10 cellular contexts compared by ENCODE assay signal in the genomic region with DNA sequence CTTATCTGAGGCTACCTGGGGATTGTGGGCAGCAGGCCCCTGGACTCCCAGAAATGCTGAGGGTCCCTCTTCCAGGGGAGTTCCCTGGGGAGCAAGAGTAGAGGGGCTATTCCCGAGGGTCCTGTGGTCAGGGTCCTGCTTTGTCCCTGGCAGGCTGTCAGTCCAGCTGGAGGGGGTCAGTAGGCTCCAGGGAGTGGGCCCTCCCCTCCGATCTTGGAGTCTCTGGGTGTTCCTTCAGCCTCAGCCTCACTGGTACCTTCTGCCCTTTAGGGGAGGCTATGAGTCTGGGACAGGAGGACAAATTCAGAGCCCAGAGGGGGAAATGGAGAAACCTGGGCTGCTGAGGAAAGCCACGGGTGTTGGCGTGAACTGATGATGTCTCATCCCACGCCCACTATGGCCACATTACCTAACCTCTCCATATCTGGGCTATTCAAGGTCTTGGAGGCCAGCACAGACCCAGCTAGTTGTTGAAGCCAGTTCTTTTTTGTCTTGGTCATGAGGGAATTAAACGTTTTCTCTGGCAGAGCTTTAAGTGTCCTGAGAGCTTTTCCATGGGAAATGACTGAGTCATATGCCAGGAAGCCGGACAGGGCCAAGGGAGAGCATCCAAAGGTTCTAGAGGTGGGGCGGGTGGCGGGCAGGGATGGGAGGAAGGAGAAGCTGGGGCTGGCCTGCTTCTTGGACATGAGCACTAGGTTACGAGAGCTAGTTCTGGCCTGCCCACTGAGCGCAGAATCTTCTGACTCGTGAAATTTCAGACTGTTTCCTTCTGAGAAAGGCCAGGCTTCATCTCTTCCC. TPM values are rescaled to one million over a fixed set of nuclear protein-coding genes. Genes with fewer than 3 reads are reported as not detected.
DNase-seq lines count a peak whose midpoint lies in the region; ATAC-seq and TF ChIP-seq lines count a peak whose summit lies in the region.
"Had no signal": no experiment of that assay in that cellular context is flagged by ENCODE, and none has a peak within 500 bp of the region (broad histone marks: within the 10 kb centered on the region; RNA-seq: fewer than 3 reads in every experiment).

No MANE protein-coding gene starts in this region.

- no peaks in the 10 kb centered on the region for H3K9me3 ChIP-seq in mesenchymal stem cell (ENCODE audit: control insufficient read depth, low read length)
- H3K9me3 ChIP-seq: BLaER1 had no signal

- POLR2A ChIA-PET in activated CD4-positive, alpha-beta T cell treated with anti-CD3 and anti-CD28 coated beads for 36 hours (lab: Charles Lee) = no interaction called here

- WGBS in mesenchymal stem cell = 62% methylated on average over 9 of the region's 12 CpGs

- H3K27me3 Mint-ChIP-seq in activated naive CD4-positive, alpha-beta T cell treated with anti-CD3 and anti-CD28 coated beads, Interleukin-2, amount 10 ng/mL, durations not matched to agents 7 days and 5 days = no peaks in the 10 kb centered on the region
- H3K27me3 Mint-ChIP-seq in activated CD4-positive, alpha-beta T cell treated with anti-CD3 and anti-CD28 coated beads for 36 hours = no peaks in the 10 kb centered on the region

- H2BK12ac ChIP-seq in mesenchymal stem cell (ENCODE audit: low read length in 2 of 2) = peak overlapping the region in 1 of 2 experiments; percentile 26

- H3K4me2 ChIP-seq in mesenchymal stem cell (ENCODE audit: low read length, poor library complexity, severe bottlenecking) = no peak overlapping the region
- H3K4me2 ChIP-seq: BLaER1 had no signal

- no peak overlapping the region for H2BK15ac ChIP-seq in mesenchymal stem cell (ENCODE audit: low read depth, poor library complexity, severe bottlenecking)

- CTCF ChIA-PET in activated naive CD4-positive, alpha-beta T cell treated with anti-CD3 and anti-CD28 coated beads, Interleukin-2, amount 10 ng/mL, durations not matched to agents 7 days and 5 days (lab: Charles Lee) = interaction anchor here (1.2 kb wide), 1 partner anchor 39 kb away, joined by 3 read pairs; no protein-coding TSS in a partner anchor
- CTCF ChIA-PET in activated CD4-positive, alpha-beta T cell treated with anti-CD3 and anti-CD28 coated beads for 36 hours (lab: Charles Lee) = interaction anchor here (0.7 to 1.7 kb wide), 3 partner anchors 40 to 528 kb away, joined by 3 to 9 read pairs (median 4); a partner anchor contains a TSS

- H3K27ac ChIP-seq in dorsolateral prefrontal cortex (peak overlapping the region in 53 of 59 donors; percentile 8 to 90 (median 66)), mesenchymal stem cell (ENCODE audit: low read length, poor library complexity, severe bottlenecking) (no peak overlapping the region)
- H3K27ac ChIP-seq: BLaER1 had no signal

- H3K18ac ChIP-seq in mesenchymal stem cell (ENCODE audit: low read depth in 1 of 2, low read length in 2 of 2) = peak overlapping the region in 1 of 2 experiments; percentile 56

- H3K4ac ChIP-seq in mesenchymal stem cell (ENCODE audit: low read depth in 1 of 2, low read length in 2 of 2) = no peak overlapping the region

- H3K14ac ChIP-seq in mesenchymal stem cell (ENCODE audit: low read length in 2 of 2) = no peak overlapping the region

- H3K79me1 ChIP-seq in mesenchymal stem cell (replicated peaks; ENCODE audit: low read length, poor library complexity, severe bottlenecking) = peaks cover 8% of the 10 kb centered on the region

- no peak for DNase-seq in activated naive CD4-positive, alpha-beta T cell treated with anti-CD3 and anti-CD28 coated beads, Interleukin-2, amount 10 ng/mL, durations not matched to agents 7 days and 5 days
- DNase-seq in activated naive CD4-positive, alpha-beta T cell (lab: John Stamatoyannopoulos, UW) = no peak
- no peak for DNase-seq in dorsolateral prefrontal cortex
- peak; percentile 83 for DNase-seq in mesenchymal stem cell
- peak; percentile 77 for DNase-seq in ureter (ENCODE audit: low spot score)
- DNase-seq in activated CD4-positive, alpha-beta T cell treated with anti-CD3 and anti-CD28 coated beads for 36 hours = no peak
- no peak for DNase-seq in retina

- peak overlapping the region; percentile 74 for H3K9ac ChIP-seq in mesenchymal stem cell (ENCODE audit: low read length)
- H3K9ac ChIP-seq: BLaER1 had no signal

- H3K4me3 Mint-ChIP-seq in activated naive CD4-positive, alpha-beta T cell treated with anti-CD3 and anti-CD28 coated beads, Interleukin-2, amount 10 ng/mL, durations not matched to agents 7 days and 5 days = no peak overlapping the region
- no peak overlapping the region for H3K4me3 Mint-ChIP-seq in activated CD4-positive, alpha-beta T cell treated with anti-CD3 and anti-CD28 coated beads for 36 hours

- H3K4me1 ChIP-seq in mesenchymal stem cell (ENCODE audit: control insufficient read depth, insufficient read depth, low read depth, low read length) = peaks cover 13% of the 10 kb centered on the region

- H2BK120ac ChIP-seq in mesenchymal stem cell (ENCODE audit: low read depth, low read length) = no peak overlapping the region

- H4K91ac ChIP-seq in mesenchymal stem cell (ENCODE audit: low read length) = no peak overlapping the region

- H3K27ac Mint-ChIP-seq in activated naive CD4-positive, alpha-beta T cell treated with anti-CD3 and anti-CD28 coated beads, Interleukin-2, amount 10 ng/mL, durations not matched to agents 7 days and 5 days = peak overlapping the region; percentile 64
- no peak overlapping the region for H3K27ac Mint-ChIP-seq in activated CD4-positive, alpha-beta T cell treated with anti-CD3 and anti-CD28 coated beads for 36 hours

- peaks cover 81% of the 10 kb centered on the region for H3K36me3 Mint-ChIP-seq in activated naive CD4-positive, alpha-beta T cell treated with anti-CD3 and anti-CD28 coated beads, Interleukin-2, amount 10 ng/mL, durations not matched to agents 7 days and 5 days
- H3K36me3 Mint-ChIP-seq in activated CD4-positive, alpha-beta T cell treated with anti-CD3 and anti-CD28 coated beads for 36 hours (ENCODE audit: low read depth) = peaks cover 53% of the 10 kb centered on the region

- no peak overlapping the region for H3K23ac ChIP-seq in mesenchymal stem cell (ENCODE audit: low read length in 2 of 2)

- H3K9me3 Mint-ChIP-seq in activated naive CD4-positive, alpha-beta T cell treated with anti-CD3 and anti-CD28 coated beads, Interleukin-2, amount 10 ng/mL, durations not matched to agents 7 days and 5 days = no peaks in the 10 kb centered on the region
- H3K9me3 Mint-ChIP-seq in activated CD4-positive, alpha-beta T cell treated with anti-CD3 and anti-CD28 coated beads for 36 hours (ENCODE audit: low read depth) = no peaks in the 10 kb centered on the region

- no peak for ATAC-seq in activated CD4-positive, alpha-beta T cell treated with anti-CD3 and anti-CD28 coated beads for 36 hours
- ATAC-seq in HG02798 (IDR thresholded peaks at IDR 0.05; ENCODE audit: poor library complexity, unreplicated experiment) = no peak

- H2AK5ac ChIP-seq in mesenchymal stem cell (ENCODE audit: low read length, severe bottlenecking) = no peak overlapping the region

- TF ChIP-seq CTCF in dorsolateral prefrontal cortex (IDR thresholded peaks at IDR 0.05 in 54 of 56, conservative IDR thresholded peaks at IDR 0.05 in 2 of 56; ENCODE audit: low read depth in 1 of 56, partially characterized antibody in 56 of 56) = no peak

- H3K27me3 ChIP-seq in dorsolateral prefrontal cortex = no peaks in the 10 kb centered on the region
- H3K27me3 ChIP-seq in mesenchymal stem cell (ENCODE audit: control insufficient read depth in 1 of 2, insufficient read depth in 1 of 2, low read length in 2 of 2) = no peaks in the 10 kb centered on the region
- H3K27me3 ChIP-seq: BLaER1 had no signal

- intact Hi-C loops in dorsolateral prefrontal cortex (cut with DNase I) = no loop called here
- intact Hi-C loops in activated CD4-positive, alpha-beta T cell treated with anti-CD3 and anti-CD28 coated beads for 36 hours (cut with DNase I, micrococcal nuclease) = no loop called here

- H3K36me3 ChIP-seq in mesenchymal stem cell (ENCODE audit: control insufficient read depth in 1 of 2, insufficient read depth in 2 of 2, low read depth in 1 of 2, low read length in 2 of 2) = peaks cover 74 to 79% of the 10 kb centered on the region in 2 experiments

- H3K4me1 Mint-ChIP-seq in activated naive CD4-positive, alpha-beta T cell treated with anti-CD3 and anti-CD28 coated beads, Interleukin-2, amount 10 ng/mL, durations not matched to agents 7 days and 5 days = peaks cover 50% of the 10 kb centered on the region
- peaks cover 28% of the 10 kb centered on the region for H3K4me1 Mint-ChIP-seq in activated CD4-positive, alpha-beta T cell treated with anti-CD3 and anti-CD28 coated beads for 36 hours

- H2BK5ac ChIP-seq in mesenchymal stem cell (ENCODE audit: low read depth, low read length, poor library complexity, severe bottlenecking) = no peak overlapping the region

- H3K4me3 ChIP-seq in dorsolateral prefrontal cortex = no peak overlapping the region
- peak overlapping the region in 1 of 2 experiments; percentile 48 for H3K4me3 ChIP-seq in mesenchymal stem cell (ENCODE audit: insufficient read depth in 1 of 2, low read depth in 1 of 2, low read length in 2 of 2)
- H3K4me3 ChIP-seq: BLaER1 had no signal

- no peak overlapping the region for H2AFZ ChIP-seq in mesenchymal stem cell (ENCODE audit: low read depth, low read length)

- peak overlapping the region; percentile 74 for H4K8ac ChIP-seq in mesenchymal stem cell (ENCODE audit: low read length)

RNA-seq across cellular contexts. Expression of a gene that starts 6.2 kb away (rescaled TPM):
- total RNA-seq in dorsolateral prefrontal cortex (10 to 100 TPM in 97 of 120 experiments, 1 to 10 TPM in 23; 4.9 to 25.1 (median 12.7) TPM), ureter (25.1 TPM)
- polyA plus RNA-seq in mesenchymal stem cell (2013, experiment 1 of 2) = 8.7 TPM
- polyA plus RNA-seq in mesenchymal stem cell (2013, experiment 2 of 2) = 8.2 TPM
- total RNA-seq in activated CD4-positive, alpha-beta T cell treated with anti-CD3 and anti-CD28 coated beads for 36 hours = 10 to 100 TPM; 10.1 to 12.0 TPM

RNA-seq across cellular contexts. Expression of a gene that starts 12.7 kb away (rescaled TPM):
- total RNA-seq in dorsolateral prefrontal cortex (1 to 10 TPM; 1.0 to 6.3 (median 3.0) TPM), ureter (not detected)
- polyA plus RNA-seq in mesenchymal stem cell (2013, experiment 1 of 2) = not detected
- polyA plus RNA-seq in mesenchymal stem cell (2013, experiment 2 of 2) = not detected
- not detected for total RNA-seq in activated CD4-positive, alpha-beta T cell treated with anti-CD3 and anti-CD28 coated beads for 36 hours
- total RNA-seq: renal cortical epithelial cell had no signal

RNA-seq across cellular contexts. Expression of a gene that starts 33.1 kb away (rescaled TPM):
- total RNA-seq in dorsolateral prefrontal cortex (under 1 TPM in 8 of 120 experiments, not detected in 112; 0.25 to 0.42 (median 0.33) TPM), ureter (not detected)
- not detected for polyA plus RNA-seq in mesenchymal stem cell (2013, experiment 1 of 2)
- polyA plus RNA-seq in mesenchymal stem cell (2013, experiment 2 of 2) = not detected
- not detected for total RNA-seq in activated CD4-positive, alpha-beta T cell treated with anti-CD3 and anti-CD28 coated beads for 36 hours

RNA-seq across cellular contexts. Expression of a gene that starts 47.5 kb away (rescaled TPM):
- total RNA-seq in dorsolateral prefrontal cortex = 100 to 1,000 TPM in 16 of 120 experiments, 10 to 100 TPM in 104; 27.2 to 125 (median 84.1) TPM
- polyA plus RNA-seq in mesenchymal stem cell (2013, experiment 1 of 2) = 0.01 TPM
- polyA plus RNA-seq in mesenchymal stem cell (2013, experiment 2 of 2) = 0.04 TPM
- total RNA-seq in ureter = 1.2 TPM
- 1 to 10 TPM; 2.3 to 2.4 TPM for total RNA-seq in activated CD4-positive, alpha-beta T cell treated with anti-CD3 and anti-CD28 coated beads for 36 hours

RNA-seq across cellular contexts. Expression of a gene that starts 49.5 kb away (rescaled TPM):
- total RNA-seq in dorsolateral prefrontal cortex (10 to 100 TPM; 13.8 to 28.8 (median 19.8) TPM), ureter (47.2 TPM)
- polyA plus RNA-seq in mesenchymal stem cell (2013, experiment 1 of 2) = 10.6 TPM
- polyA plus RNA-seq in mesenchymal stem cell (2013, experiment 2 of 2) = 10.0 TPM
- 10 to 100 TPM; 60.6 to 73.8 TPM for total RNA-seq in activated CD4-positive, alpha-beta T cell treated with anti-CD3 and anti-CD28 coated beads for 36 hours

Comparison
In these comparisons a context has a peak if more than half of its experiments do, and no peak if none do; other contexts are left out.
1. DNase-seq: peak in mesenchymal stem cell (single experiment) and ureter (single experiment); none in activated naive CD4-positive, alpha-beta T cell treated with anti-CD3 and anti-CD28 coated beads, Interleukin-2, amount 10 ng/mL, durations not matched to agents 7 days and 5 days (single experiment), activated naive CD4-positive, alpha-beta T cell (0 of 4), dorsolateral prefrontal cortex (0 of 10), activated CD4-positive, alpha-beta T cell treated with anti-CD3 and anti-CD28 coated beads for 36 hours (single experiment) and retina (single experiment).